Comparison of ENCODE assay signal across 8 cellular contexts in the genomic region with DNA sequence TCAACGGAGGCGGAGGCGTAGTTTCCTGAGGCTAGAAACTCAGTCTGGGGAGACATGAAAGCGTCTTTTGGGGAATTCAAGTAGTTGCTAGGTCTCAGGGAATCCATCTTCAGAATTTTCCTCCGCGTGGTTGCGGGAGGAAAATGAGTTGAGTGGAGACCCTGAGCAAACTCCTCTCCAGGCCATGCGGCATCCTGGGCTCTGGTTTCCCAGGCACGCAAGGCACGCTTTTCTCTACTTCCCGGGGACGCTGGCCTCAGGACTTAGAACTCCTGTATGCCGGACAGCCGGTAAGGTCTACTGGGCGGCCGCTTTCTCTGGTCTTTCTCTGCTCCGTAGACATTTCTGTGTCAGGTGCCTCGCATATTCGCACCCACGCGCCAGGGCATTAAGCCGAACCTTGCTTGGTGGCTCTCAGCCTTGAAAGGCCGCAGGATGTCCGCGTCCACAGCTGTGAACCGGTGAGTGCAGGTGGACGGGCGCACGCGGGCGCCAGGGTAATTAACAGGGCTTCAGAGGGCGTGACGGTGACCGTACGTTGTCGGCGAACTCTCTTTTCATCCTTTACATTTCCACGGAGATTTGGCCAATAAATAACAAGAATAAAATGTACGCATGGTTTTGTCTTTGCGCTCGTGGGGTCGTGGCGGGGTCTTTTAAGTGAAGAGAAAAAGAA. TPM values are rescaled to one million over a fixed set of nuclear protein-coding genes. Genes with fewer than 3 reads are reported as not detected.
A peak's percentile ranks its signal among the peaks of the same experiment; 100 is the strongest.
DNase-seq lines count a peak whose midpoint lies in the region; ATAC-seq and TF ChIP-seq lines count a peak whose summit lies in the region.

No MANE protein-coding gene starts in this region.

- peak overlapping the region; percentile 93 for H3K27ac Mint-ChIP-seq in mesothelial cell of epicardium

- H3K27ac ChIP-seq in HUES64 (ENCODE audit: low read depth, low read length) = no peak overlapping the region
- H3K27ac ChIP-seq in breast epithelium = no peak overlapping the region

- intact Hi-C loops in breast epithelium (cut with DNase I; ENCODE audit: low total_unique reads) = no loop called here

- H3K36me3 ChIP-seq in HUES64 (ENCODE audit: insufficient read depth, low read length) (no peaks in the 10 kb centered on the region), breast epithelium (no peaks in the 10 kb centered on the region)

- no peak for TF ChIP-seq POLR2A in breast epithelium (IDR thresholded peaks at IDR 0.05)

- H3K36me3 Mint-ChIP-seq in mesothelial cell of epicardium = no peaks in the 10 kb centered on the region

- H3K4me1 Mint-ChIP-seq in mesothelial cell of epicardium = peaks cover 56% of the 10 kb centered on the region

- H3K4me1 ChIP-seq in HUES64 (ENCODE audit: insufficient read depth, low read length) = peaks cover 32% of the 10 kb centered on the region
- peaks cover 5 to 8% of the 10 kb centered on the region in 2 donors for H3K4me1 ChIP-seq in breast epithelium

- peaks cover 67% of the 10 kb centered on the region for H3K27me3 ChIP-seq in HUES64 (ENCODE audit: insufficient read depth, low read length)
- H3K27me3 ChIP-seq in breast epithelium = peaks cover 11 to 57% of the 10 kb centered on the region in 2 donors

- POLR2A ChIA-PET in AG04449 (lab: Yijun Ruan, JAX) = no interaction called here

- CTCF ChIA-PET in AG04449 (lab: Yijun Ruan, JAX) = interaction anchor here (1.2 to 1.5 kb wide), 2 partner anchors 20 to 29 kb away, joined by 4 read pairs; no protein-coding TSS in a partner anchor

- no peak for TF ChIP-seq CTCF in AG04449 (IDR thresholded peaks at IDR 0.05; ENCODE audit: insufficient read depth, low read length, missing control alignments)
- TF ChIP-seq CTCF in breast epithelium (IDR thresholded peaks at IDR 0.05) = no peak
- TF ChIP-seq CTCF in mesothelial cell of epicardium (IDR thresholded peaks at IDR 0.05; ENCODE audit: unreplicated experiment) = no peak

- peaks cover 5% of the 10 kb centered on the region for H3K27me3 Mint-ChIP-seq in mesothelial cell of epicardium (ENCODE audit: low read depth)

- DNase-seq in AG04449 (ENCODE audit: low read depth, low spot score) (no peak), breast epithelium (ENCODE audit: low spot score in 2 of 2) (no peak), mesothelial cell of epicardium (ENCODE audit: low spot score in 2 of 2, unreplicated experiment in 2 of 2) (peak in 1 of 2 experiments; percentile 45), NCI-H446 treated with DMSO at 0.1 percent for 48 hours (lab: John Stamatoyannopoulos, UW) (no peak), SIG-M5 (lab: John Stamatoyannopoulos, UW) (no peak), NCI-H1092 (lab: John Stamatoyannopoulos, UW) (no peak)

- H3K4me3 Mint-ChIP-seq in mesothelial cell of epicardium = peak overlapping the region; percentile 84

- no peaks in the 10 kb centered on the region for H3K9me3 Mint-ChIP-seq in mesothelial cell of epicardium

- ATAC-seq in HG02885 (IDR thresholded peaks at IDR 0.05; ENCODE audit: poor library complexity, unreplicated experiment) = no peak

- H3K9ac ChIP-seq in HUES64 (ENCODE audit: low read depth, low read length) = no peak overlapping the region

- H3K9me3 ChIP-seq in HUES64 (ENCODE audit: insufficient read depth, low read depth, low read length) = no peaks in the 10 kb centered on the region
- no peaks in the 10 kb centered on the region for H3K9me3 ChIP-seq in breast epithelium

- 2% methylated on average over 43 of the region's 43 CpGs for WGBS in HUES64

- H3K4me3 ChIP-seq in AG04449 (ENCODE audit: low read depth, low read length) (peak overlapping the region; percentile 61), HUES64 (ENCODE audit: low read length) (peak overlapping the region; percentile 60), breast epithelium (peak overlapping the region; percentile 49 to 77 (median 62))

RNA-seq across cellular contexts. Expression of a gene that starts 1.0 kb away (rescaled TPM):
- polyA plus RNA-seq in HUES64 (2013, experiment 1 of 2) = 0.40 TPM
- 0.44 TPM for polyA plus RNA-seq in HUES64 (2013, experiment 2 of 2)
- 1 to 10 TPM in 2 of 3 donors, under 1 TPM in 1; 0.48 to 3.1 (median 1.6) TPM for total RNA-seq in breast epithelium
- total RNA-seq in mesothelial cell of epicardium = 20.5 to 23.3 TPM (median 20.7 TPM) in 3 replicates
